In genomic region chr19:35641515-35642151, GRCh38 we compare ENCODE assay signal across 8 cellular contexts. TPM values are rescaled to one million over a fixed set of nuclear protein-coding genes. Genes with fewer than 3 reads are reported as not detected.
DNase-seq lines count a peak whose midpoint lies in the region; ATAC-seq and TF ChIP-seq lines count a peak whose summit lies in the region.

A gene with protein sequence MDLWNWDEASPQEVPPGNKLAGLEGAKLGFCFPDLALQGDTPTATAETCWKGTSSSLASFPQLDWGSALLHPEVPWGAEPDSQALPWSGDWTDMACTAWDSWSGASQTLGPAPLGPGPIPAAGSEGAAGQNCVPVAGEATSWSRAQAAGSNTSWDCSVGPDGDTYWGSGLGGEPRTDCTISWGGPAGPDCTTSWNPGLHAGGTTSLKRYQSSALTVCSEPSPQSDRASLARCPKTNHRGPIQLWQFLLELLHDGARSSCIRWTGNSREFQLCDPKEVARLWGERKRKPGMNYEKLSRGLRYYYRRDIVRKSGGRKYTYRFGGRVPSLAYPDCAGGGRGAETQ (plus strand): TSS chr19:35641745. CDS start chr19:35642461, 716 bp downstream.

- ATAC-seq in lower lobe of right lung: no peak
- no peak for ATAC-seq in HG03521 (IDR thresholded peaks at IDR 0.05; ENCODE audit: unreplicated experiment)

- CTCF ChIA-PET in MCF 10A (lab: Yijun Ruan, JAX): interaction anchor here (0.6 kb wide), 1 partner anchor 1141 kb away, joined by 3 read pairs; no protein-coding TSS in a partner anchor

- H3K4me1 ChIP-seq in breast epithelium (no peaks in the 10 kb centered on the region), iPS-15b (ENCODE audit: control insufficient read depth, insufficient read depth, low read length) (peaks cover 12% of the 10 kb centered on the region), testis (no peaks in the 10 kb centered on the region), lower lobe of right lung (peaks cover 21% of the 10 kb centered on the region)

- H3K4me3 ChIP-seq in breast epithelium (no peak within 1 kb of the TSS), iPS-15b (ENCODE audit: low read depth, low read length) (peak within 1 kb of the TSS; percentile 33), testis (peak within 1 kb of the TSS in 1 of 2 donors; percentile 20), lower lobe of right lung (no peak within 1 kb of the TSS)

- no peak within 1 kb of the TSS for H3K9ac ChIP-seq in iPS-15b (ENCODE audit: low read depth, low read length)

- TF ChIP-seq POLR2A in breast epithelium (IDR thresholded peaks at IDR 0.05): no peak
- TF ChIP-seq POLR2A in testis (IDR thresholded peaks at IDR 0.05): no peak

- no peak for DNase-seq in MCF 10A (ENCODE audit: unreplicated experiment)
- DNase-seq in breast epithelium (ENCODE audit: low spot score in 2 of 2): no peak
- DNase-seq in activated T-cell treated with anti-CD3 and anti-CD28 coated beads, Interleukin-2, amount 50 U/mL, for 1 hour: peak; percentile 47
- DNase-seq in testis: peak; percentile 54
- no peak for DNase-seq in lower lobe of right lung
- no peak for DNase-seq in MV-4-11 (lab: John Stamatoyannopoulos, UW)

- H3K36me3 Mint-ChIP-seq in MCF 10A (ENCODE audit: insufficient read depth, unreplicated experiment): peaks cover 14% of the 10 kb centered on the region

- H3K27me3 Mint-ChIP-seq in MCF 10A (ENCODE audit: insufficient read depth, unreplicated experiment): no peaks in the 10 kb centered on the region

- no peak for TF ChIP-seq CTCF in MCF 10A (IDR thresholded peaks at IDR 0.05; ENCODE audit: unreplicated experiment)
- TF ChIP-seq CTCF in breast epithelium (IDR thresholded peaks at IDR 0.05): no peak
- no peak for TF ChIP-seq CTCF in testis (IDR thresholded peaks at IDR 0.05)
- TF ChIP-seq CTCF in lower lobe of right lung (IDR thresholded peaks at IDR 0.05): no peak

- intact Hi-C loops in MCF 10A (cut with micrococcal nuclease) (loop anchor here (2.0 kb wide), 1 partner anchor 131 kb away; no protein-coding TSS in a partner anchor), breast epithelium (cut with DNase I; ENCODE audit: low total_unique reads) (no loop called here), testis (cut with DNase I; ENCODE audit: low total_unique reads) (loop anchor here (10.0 kb wide), 1 partner anchor 97 kb away; the partner anchor contains the start of gene TMEM147), lower lobe of right lung (cut with DNase I) (no loop called here)

- H3K4me1 Mint-ChIP-seq in MCF 10A (ENCODE audit: insufficient read depth, unreplicated experiment): peaks cover 13% of the 10 kb centered on the region

- POLR2A ChIA-PET in MCF 10A (lab: Yijun Ruan, JAX): interaction anchor here (3.5 kb wide), 1 partner anchor 13 kb away, joined by 24 read pairs; the partner anchor contains the start of gene RBM42

- no peak within 1 kb of the TSS for H3K27ac Mint-ChIP-seq in MCF 10A (ENCODE audit: low read depth, unreplicated experiment)

- WGBS in testis, 2 donors: 23% methylated on average over 22 to 27 of the region's 28 CpGs

- H3K27me3 ChIP-seq in breast epithelium (no peaks in the 10 kb centered on the region), iPS-15b (ENCODE audit: control insufficient read depth, insufficient read depth, low read length) (peaks cover 25% of the 10 kb centered on the region), testis (no peaks in the 10 kb centered on the region), lower lobe of right lung (ENCODE audit: low read depth) (no peaks in the 10 kb centered on the region)

- H3K9me3 ChIP-seq in breast epithelium (no peaks in the 10 kb centered on the region), iPS-15b (ENCODE audit: control insufficient read depth, insufficient read depth, low read length) (no peaks in the 10 kb centered on the region), testis (no peaks in the 10 kb centered on the region), lower lobe of right lung (no peaks in the 10 kb centered on the region)

- no peaks in the 10 kb centered on the region for H3K9me3 Mint-ChIP-seq in MCF 10A (ENCODE audit: unreplicated experiment)

- H3K36me3 ChIP-seq in breast epithelium: no peaks in the 10 kb centered on the region
- peaks cover 15% of the 10 kb centered on the region for H3K36me3 ChIP-seq in iPS-15b (ENCODE audit: control insufficient read depth, insufficient read depth, low read length)
- no peaks in the 10 kb centered on the region for H3K36me3 ChIP-seq in testis (ENCODE audit: low read depth, missing control alignments)
- peaks cover 17% of the 10 kb centered on the region for H3K36me3 ChIP-seq in lower lobe of right lung

- H3K27ac ChIP-seq in breast epithelium: no peak within 1 kb of the TSS
- no peak within 1 kb of the TSS for H3K27ac ChIP-seq in testis
- H3K27ac ChIP-seq in lower lobe of right lung: no peak within 1 kb of the TSS

- peak within 1 kb of the TSS; percentile 76 for H3K4me3 Mint-ChIP-seq in MCF 10A (ENCODE audit: unreplicated experiment)

- no TSS peak for BruUV-seq in MCF 10A (replicated peaks; lab: Mats Ljungman, UMichigan)

RNA-seq across cellular contexts. Expression of the gene that starts here (rescaled TPM):
- total RNA-seq in MCF 10A (2022) (0.44 and 1.0 TPM in 2 replicates), breast epithelium (under 1 TPM in 1 of 3 donors, not detected in 2; 0.59 TPM), testis (10 to 100 TPM in 1 of 2 donors, 1 to 10 TPM in 1; 4.8 to 14.4 TPM), lower lobe of right lung (1.1 TPM)
- 27.2 TPM for polyA plus RNA-seq in testis (ENCODE audit: insufficient read depth, low read depth, low replicate concordance)

Comparison
In these comparisons a context has a peak if more than half of its experiments do, and no peak if none do; other contexts are left out.
1. intact Hi-C loops: an anchor here in MCF 10A (2.0 kb wide) and testis (10.0 kb wide); none called in breast epithelium and lower lobe of right lung.
2. DNase-seq: peak in activated T-cell treated with anti-CD3 and anti-CD28 coated beads, Interleukin-2, amount 50 U/mL, for 1 hour (single experiment) and testis (single experiment); none in MCF 10A (single experiment), breast epithelium (0 of 2), lower lobe of right lung (single experiment) and MV-4-11 (single experiment).